1 cellular context compared by ENCODE assay signal in the genomic region with DNA sequence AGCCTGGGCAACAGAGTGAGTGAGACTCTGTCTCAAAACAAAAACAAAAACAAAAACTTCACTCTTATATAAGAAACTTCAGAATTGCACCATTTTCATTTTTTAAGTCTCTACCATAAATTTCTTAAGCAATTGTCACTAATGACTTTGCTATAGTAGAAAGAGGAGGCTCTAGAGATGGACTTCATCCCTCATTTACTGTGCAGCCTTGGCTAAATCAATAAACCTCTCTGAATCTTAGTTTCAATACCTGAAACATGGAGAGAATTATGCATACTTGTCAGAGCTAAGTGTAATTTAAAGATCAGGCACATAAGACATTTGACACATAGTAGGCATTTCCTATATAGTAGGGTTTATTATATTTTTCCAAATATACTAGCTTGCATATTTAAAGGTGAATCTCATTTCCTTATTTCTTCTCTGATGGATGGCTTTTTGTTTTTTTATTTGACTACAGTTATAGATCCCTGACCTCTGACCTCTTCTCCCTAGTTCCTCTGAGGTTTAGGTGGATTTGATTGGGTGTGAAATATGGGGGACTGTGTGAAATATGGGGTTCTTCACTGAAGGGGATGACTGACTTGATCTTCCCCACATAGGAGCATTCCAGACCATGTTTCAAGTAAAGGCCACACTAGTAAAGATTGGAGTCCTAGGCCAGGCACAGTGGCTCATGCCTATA.
TF ChIP-seq lines count a peak whose summit lies in the region.

No MANE protein-coding gene starts in this region.

TF ChIP-seq in HEK293, 187 proteins besides CTCF, POLR2A, EP300 and RAD21:
- TF ChIP-seq, protein P1, sequence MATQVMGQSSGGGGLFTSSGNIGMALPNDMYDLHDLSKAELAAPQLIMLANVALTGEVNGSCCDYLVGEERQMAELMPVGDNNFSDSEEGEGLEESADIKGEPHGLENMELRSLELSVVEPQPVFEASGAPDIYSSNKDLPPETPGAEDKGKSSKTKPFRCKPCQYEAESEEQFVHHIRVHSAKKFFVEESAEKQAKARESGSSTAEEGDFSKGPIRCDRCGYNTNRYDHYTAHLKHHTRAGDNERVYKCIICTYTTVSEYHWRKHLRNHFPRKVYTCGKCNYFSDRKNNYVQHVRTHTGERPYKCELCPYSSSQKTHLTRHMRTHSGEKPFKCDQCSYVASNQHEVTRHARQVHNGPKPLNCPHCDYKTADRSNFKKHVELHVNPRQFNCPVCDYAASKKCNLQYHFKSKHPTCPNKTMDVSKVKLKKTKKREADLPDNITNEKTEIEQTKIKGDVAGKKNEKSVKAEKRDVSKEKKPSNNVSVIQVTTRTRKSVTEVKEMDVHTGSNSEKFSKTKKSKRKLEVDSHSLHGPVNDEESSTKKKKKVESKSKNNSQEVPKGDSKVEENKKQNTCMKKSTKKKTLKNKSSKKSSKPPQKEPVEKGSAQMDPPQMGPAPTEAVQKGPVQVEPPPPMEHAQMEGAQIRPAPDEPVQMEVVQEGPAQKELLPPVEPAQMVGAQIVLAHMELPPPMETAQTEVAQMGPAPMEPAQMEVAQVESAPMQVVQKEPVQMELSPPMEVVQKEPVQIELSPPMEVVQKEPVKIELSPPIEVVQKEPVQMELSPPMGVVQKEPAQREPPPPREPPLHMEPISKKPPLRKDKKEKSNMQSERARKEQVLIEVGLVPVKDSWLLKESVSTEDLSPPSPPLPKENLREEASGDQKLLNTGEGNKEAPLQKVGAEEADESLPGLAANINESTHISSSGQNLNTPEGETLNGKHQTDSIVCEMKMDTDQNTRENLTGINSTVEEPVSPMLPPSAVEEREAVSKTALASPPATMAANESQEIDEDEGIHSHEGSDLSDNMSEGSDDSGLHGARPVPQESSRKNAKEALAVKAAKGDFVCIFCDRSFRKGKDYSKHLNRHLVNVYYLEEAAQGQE (tag by site-specific recombination; IDR thresholded peaks at IDR 0.05) = no peak
- TF ChIP-seq ZNF768 (tag by site-specific recombination; IDR thresholded peaks at IDR 0.05) = peak; percentile 48; the same call in 1 of the 2 replicates
TF ChIP-seq in HEK293: peak in this region for 1.
